Comparison of ENCODE assay signal across 9 cellular contexts in genomic region chr17:18025596-18026407, GRCh38. TPM values are rescaled to one million over a fixed set of nuclear protein-coding genes. Genes with fewer than 3 reads are reported as not detected.
DNase-seq lines count a peak whose midpoint lies in the region; ATAC-seq and TF ChIP-seq lines count a peak whose summit lies in the region.
"Had no signal": no experiment of that assay in that cellular context is flagged by ENCODE, and none has a peak within 500 bp of the region (broad histone marks: within the 10 kb centered on the region; RNA-seq: fewer than 3 reads in every experiment).

No MANE protein-coding gene starts in this region.

- H3K4me3 ChIP-seq in hepatocyte: no peak overlapping the region

- H3K4me1 ChIP-seq in hepatocyte (ENCODE audit: insufficient read depth): no peaks in the 10 kb centered on the region

- H4K20me1 ChIP-seq in hepatocyte (ENCODE audit: insufficient read depth, poor library complexity, severe bottlenecking): no peaks in the 10 kb centered on the region

- WGBS in hepatocyte (ENCODE audit: low lambda C conversion rate, missing lambda C conversion rate): 89% methylated on average over 11 of the region's 11 CpGs

- no peaks in the 10 kb centered on the region for H3K27me3 Mint-ChIP-seq in activated naive CD8-positive, alpha-beta T cell
- H3K27me3 Mint-ChIP-seq: progenitor cell of endocrine pancreas had no signal

- no peaks in the 10 kb centered on the region for H3K36me3 ChIP-seq in hepatocyte (replicated peaks; ENCODE audit: insufficient read depth, low read depth)

- TF ChIP-seq CTCF in hepatocyte (IDR thresholded peaks at IDR 0.05; ENCODE audit: poor library complexity): no peak

- peak overlapping the region; percentile 63 for H3K4me3 Mint-ChIP-seq in activated naive CD8-positive, alpha-beta T cell

- no peak overlapping the region for H3K27ac ChIP-seq in hepatocyte

- intact Hi-C loops in Right ventricle myocardium superior (cut with DNase I): loop anchor here (10.0 kb wide), 1 partner anchor 101 kb away; no protein-coding TSS in a partner anchor

- no peaks in the 10 kb centered on the region for H3K9me3 Mint-ChIP-seq in activated naive CD8-positive, alpha-beta T cell (ENCODE audit: low read depth)

- H3K4me1 Mint-ChIP-seq in activated naive CD8-positive, alpha-beta T cell (ENCODE audit: low read depth): peaks cover 17% of the 10 kb centered on the region

- H3K9me2 ChIP-seq in hepatocyte (replicated peaks; ENCODE audit: insufficient read depth): no peaks in the 10 kb centered on the region

- no peak overlapping the region for H3K4me2 ChIP-seq in hepatocyte

- peak overlapping the region; percentile 24 for H3K27ac Mint-ChIP-seq in activated naive CD8-positive, alpha-beta T cell
- H3K27ac Mint-ChIP-seq: progenitor cell of endocrine pancreas had no signal

- H3K9me3 ChIP-seq in hepatocyte (ENCODE audit: low read depth): no peaks in the 10 kb centered on the region

- no peak overlapping the region for H2AFZ ChIP-seq in hepatocyte

- H3K27me3 ChIP-seq in hepatocyte: no peaks in the 10 kb centered on the region

- no peaks in the 10 kb centered on the region for H3K79me2 ChIP-seq in hepatocyte

- H3K36me3 Mint-ChIP-seq in activated naive CD8-positive, alpha-beta T cell: peaks cover 6% of the 10 kb centered on the region

- ATAC-seq in GM18517 (IDR thresholded peaks at IDR 0.05; ENCODE audit: unreplicated experiment): peak; percentile 61
- peak; percentile 67 for ATAC-seq in HG02798 (IDR thresholded peaks at IDR 0.05; ENCODE audit: poor library complexity, unreplicated experiment)
- no peak for ATAC-seq in Right ventricle myocardium superior (ENCODE audit: poor library complexity)

- peak; percentile 27 for DNase-seq in putamen (ENCODE audit: low spot score)
- no peak for DNase-seq in hepatocyte (ENCODE audit: low spot score)
- DNase-seq in Ammon's horn (ENCODE audit: low spot score): no peak
- DNase-seq in DMS114 treated with DMSO at 0.1 percent for 48 hours (lab: John Stamatoyannopoulos, UW; ENCODE audit: unreplicated experiment): no peak
- no peak for DNase-seq in Right ventricle myocardium superior

RNA-seq across cellular contexts. Expression of gene ATPAF2, which starts 13.2 kb away (rescaled TPM):
- total RNA-seq in hepatocyte: 16.8 and 17.9 TPM in 2 replicates
- polyA plus RNA-seq in hepatocyte: 33.9 and 36.7 TPM in 2 replicates
- 34.1 TPM for total RNA-seq in Right ventricle myocardium superior

RNA-seq across cellular contexts. Expression of gene GID4, which starts 13.4 kb away (rescaled TPM):
- total RNA-seq in hepatocyte (7.1 and 8.2 TPM in 2 replicates), Right ventricle myocardium superior (18.9 TPM)
- 4.7 and 6.7 TPM in 2 replicates for polyA plus RNA-seq in hepatocyte

RNA-seq across cellular contexts. Expression of gene DRC3, which starts 53.1 kb away (rescaled TPM):
- 1.1 TPM in 2 replicates for total RNA-seq in hepatocyte
- 1.8 and 3.2 TPM in 2 replicates for polyA plus RNA-seq in hepatocyte
- total RNA-seq in Right ventricle myocardium superior: 1.4 TPM

RNA-seq across cellular contexts. Expression of gene TOM1L2, which starts 53.6 kb away (rescaled TPM):
- total RNA-seq in hepatocyte: 27.5 and 29.6 TPM in 2 replicates
- polyA plus RNA-seq in hepatocyte: 21.5 and 41.1 TPM in 2 replicates
- total RNA-seq in Right ventricle myocardium superior: 253 TPM
